ENCODE assay signal across 11 cellular contexts in the genomic region with DNA sequence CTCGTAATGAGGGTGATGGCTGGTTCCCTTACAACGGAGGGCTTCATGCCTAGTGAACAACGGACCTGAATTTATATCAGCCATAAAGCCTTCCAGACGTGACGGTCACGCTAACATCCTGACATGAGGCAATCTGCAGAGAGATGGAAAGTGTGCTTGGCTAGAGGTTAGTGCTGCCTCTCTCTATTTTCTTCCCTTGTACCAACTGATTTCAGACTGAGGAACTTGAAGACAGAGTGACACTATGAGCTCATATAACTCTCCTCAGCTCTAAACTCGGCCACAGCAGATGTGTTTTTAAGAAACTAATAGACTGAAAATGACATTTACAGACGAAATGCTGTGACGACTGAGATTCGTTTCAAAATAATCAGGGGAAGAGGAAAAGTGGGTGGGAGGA.
DNase-seq lines count a peak whose midpoint lies in the region; ATAC-seq and TF ChIP-seq lines count a peak whose summit lies in the region.
"Had no signal": no experiment of that assay in that cellular context is flagged by ENCODE, and none has a peak within 500 bp of the region (broad histone marks: within the 10 kb centered on the region; RNA-seq: fewer than 3 reads in every experiment).

No MANE protein-coding gene starts in this region.

- peak overlapping the region in 4 of 7 donors; percentile 8 to 38 (median 22) for H3K27ac Mint-ChIP-seq in CD4-positive, alpha-beta memory T cell

- H2AFZ ChIP-seq in IMR-90 (replicated peaks; ENCODE audit: low read length, poor library complexity) (peak overlapping the region; percentile 54), PC-3 (ENCODE audit: low read length) (no peak overlapping the region)

- peak overlapping the region; percentile 66 for H4K91ac ChIP-seq in IMR-90 (ENCODE audit: insufficient read depth, low read depth, low read length)

- no peaks in the 10 kb centered on the region for H3K9me3 ChIP-seq in CD4-positive, alpha-beta memory T cell (ENCODE audit: control insufficient read depth in 1 of 2, low read length in 2 of 2)
- H3K9me3 ChIP-seq in IMR-90 (ENCODE audit: control insufficient read depth, insufficient read depth, low read length) (no peaks in the 10 kb centered on the region), duodenal mucosa (ENCODE audit: control insufficient read depth in 1 of 2, low read length in 2 of 2) (no peaks in the 10 kb centered on the region), neutrophil (no peaks in the 10 kb centered on the region), PC-3 (ENCODE audit: low read length) (no peaks in the 10 kb centered on the region)

- no TSS peak for BruUV-seq in IMR-90 (replicated peaks; lab: Mats Ljungman, UMichigan)
- BruUV-seq in PC-3 (replicated peaks; lab: Mats Ljungman, UMichigan) = no TSS peak

- WGBS in IMR-90 (ENCODE audit: extremely low coverage in 2 of 2, insufficient read length in 1 of 2), 2 experiments = 31% methylated on average over 3 of the region's 10 CpGs; no CpG with 5 or more reads in 1 of the 2 experiments

- H4K20me1 ChIP-seq in IMR-90 (ENCODE audit: insufficient read depth, low read length) = no peaks in the 10 kb centered on the region
- no peaks in the 10 kb centered on the region for H4K20me1 ChIP-seq in PC-3 (ENCODE audit: low read length)

- H2BK120ac ChIP-seq in IMR-90 (ENCODE audit: low read depth, low read length) = peak overlapping the region; percentile 47; the same call in 1 of the 2 replicates

- peak overlapping the region; percentile 83 for H2AK5ac ChIP-seq in IMR-90 (ENCODE audit: low read depth, low read length)

- H3K27me3 Mint-ChIP-seq in CD4-positive, alpha-beta memory T cell = no peaks in the 10 kb centered on the region

- no peak overlapping the region for H3K9ac ChIP-seq in IMR-90 (ENCODE audit: low read depth, low read length)
- H3K9ac ChIP-seq in duodenal mucosa (ENCODE audit: low read depth in 1 of 2, low read length in 2 of 2) = peak overlapping the region in 1 of 2 donors; percentile 41
- H3K9ac ChIP-seq in PC-3 (ENCODE audit: low read length) = no peak overlapping the region

- H3K36me3 Mint-ChIP-seq in CD4-positive, alpha-beta memory T cell = peaks cover under 1 to 3% of the 10 kb centered on the region in 2 donors

- H3K9me2 ChIP-seq in PC-3 (replicated peaks; ENCODE audit: low read length) = no peaks in the 10 kb centered on the region

- no peak for TF ChIP-seq POLR2A in IMR-90 (IDR thresholded peaks at IDR 0.05; ENCODE audit: low read depth, low read length)

- H3K23ac ChIP-seq in IMR-90 (ENCODE audit: low read depth, low read length) = peak overlapping the region; percentile 69; the same call in 1 of the 2 replicates

- H3F3A ChIP-seq in PC-3 (ENCODE audit: low read length, unreplicated experiment) = no peaks in the 10 kb centered on the region

- peak overlapping the region; percentile 9 to 48; a peak in 3 of 4 replicates for H4K8ac ChIP-seq in IMR-90 (ENCODE audit: low read depth in 2 of 2, low read length in 2 of 2)

- in situ Hi-C loops in IMR-90 (cut with MboI; ENCODE audit: low sequenced_read_pairs) = no loop called here

- peak overlapping the region; percentile 11 for H3K4me2 ChIP-seq in IMR-90 (ENCODE audit: low read depth, low read length)
- no peak overlapping the region for H3K4me2 ChIP-seq in PC-3 (ENCODE audit: low read length)

- ATAC-seq in IMR-90 (ENCODE audit: low read depth) (no peak), HG02588 (IDR thresholded peaks at IDR 0.05; ENCODE audit: unreplicated experiment) (no peak), PC-3 (no peak), HG02870 (IDR thresholded peaks at IDR 0.05; ENCODE audit: unreplicated experiment) (no peak)

- H2BK15ac ChIP-seq in IMR-90 (ENCODE audit: low read depth, low read length) = peak overlapping the region; percentile 30; the same call in 1 of the 3 replicates

- TF ChIP-seq CTCF in IMR-90 (conservative IDR thresholded peaks at IDR 0.05; ENCODE audit: low read depth, low read length) = no peak
- no peak for TF ChIP-seq CTCF in neutrophil (IDR thresholded peaks at IDR 0.05)
- TF ChIP-seq CTCF in PC-3 (conservative IDR thresholded peaks at IDR 0.05; ENCODE audit: low read depth, low read length) = no peak

- dilution Hi-C loops in IMR-90 (cut with HindIII; ENCODE audit: low sequenced_read_pairs, unreplicated experiment) = no loop called here

- no peaks in the 10 kb centered on the region for H3K36me3 ChIP-seq in CD4-positive, alpha-beta memory T cell (ENCODE audit: insufficient read depth, low read length)
- H3K36me3 ChIP-seq in IMR-90 (ENCODE audit: control insufficient read depth, insufficient read depth, low read length) = no peaks in the 10 kb centered on the region
- no peaks in the 10 kb centered on the region for H3K36me3 ChIP-seq in duodenal mucosa (ENCODE audit: control insufficient read depth in 1 of 2, insufficient read depth in 2 of 2, low read length in 2 of 2)
- no peaks in the 10 kb centered on the region for H3K36me3 ChIP-seq in neutrophil
- no peaks in the 10 kb centered on the region for H3K36me3 ChIP-seq in PC-3 (ENCODE audit: low read depth, low read length)

- H3K4me1 Mint-ChIP-seq in CD4-positive, alpha-beta memory T cell = peaks cover 7 to 25% (median 17%) of the 10 kb centered on the region in 4 donors

- DNase-seq in CD4-positive, alpha-beta memory T cell = no peak
- DNase-seq in IMR-90 (peak; percentile 21), PC-3 (no peak), DMS53 (lab: John Stamatoyannopoulos, UW) (no peak)
- DNase-seq: DMS79, NCI-H2081 treated with DMSO at 0.1 percent for 48 hours had no signal

- H3K56ac ChIP-seq in IMR-90 (ENCODE audit: extremely low read depth, insufficient read depth, low read length) = no peak overlapping the region

- H3K27ac ChIP-seq in CD4-positive, alpha-beta memory T cell (ENCODE audit: low read depth, low read length) = no peak overlapping the region
- no peak overlapping the region; the same call in 1 of the 2 replicates for H3K27ac ChIP-seq in IMR-90 (ENCODE audit: insufficient read depth, low read length)
- H3K27ac ChIP-seq in duodenal mucosa (ENCODE audit: low read depth, low read length) = no peak overlapping the region
- H3K27ac ChIP-seq in neutrophil = peak overlapping the region; percentile 70
- no peak overlapping the region for H3K27ac ChIP-seq in PC-3 (ENCODE audit: low read length)

- peak overlapping the region; percentile 39 for H3K14ac ChIP-seq in IMR-90 (replicated peaks; ENCODE audit: low read depth, low read length)

- H3K79me1 ChIP-seq in IMR-90 (ENCODE audit: low read depth in 1 of 2, low read length in 2 of 2) = peaks cover 14 to 34% of the 10 kb centered on the region in 2 experiments; a peak in 3 of 4 replicates

- no peak overlapping the region for H2BK5ac ChIP-seq in IMR-90 (ENCODE audit: low read depth, low read length, poor library complexity, severe bottlenecking)

- peaks cover 28% of the 10 kb centered on the region for H3K4me1 ChIP-seq in CD4-positive, alpha-beta memory T cell (ENCODE audit: insufficient read depth, low read length)
- H3K4me1 ChIP-seq in IMR-90 (ENCODE audit: control insufficient read depth, insufficient read depth, low read length) (peaks cover 30% of the 10 kb centered on the region), duodenal mucosa (ENCODE audit: control insufficient read depth in 1 of 2, insufficient read depth in 2 of 2, low read length in 2 of 2) (peaks cover 35 to 38% of the 10 kb centered on the region in 2 donors), neutrophil (ENCODE audit: control insufficient read depth in 1 of 2, insufficient read depth in 1 of 2, low read depth in 1 of 2, low read length in 1 of 2) (peaks cover 35 to 43% of the 10 kb centered on the region in 2 experiments), PC-3 (ENCODE audit: insufficient read depth, low read length) (peaks cover 33% of the 10 kb centered on the region)

- no peaks in the 10 kb centered on the region for H3K79me2 ChIP-seq in PC-3 (ENCODE audit: low read length)

- H3K4me3 Mint-ChIP-seq in CD4-positive, alpha-beta memory T cell = peak overlapping the region in 6 of 8 donors; percentile 65 to 91 (median 80)
- H3K4me3 Mint-ChIP-seq: neural crest cell had no signal

- H4K5ac ChIP-seq in IMR-90 (ENCODE audit: low read depth, low read length) = peak overlapping the region; percentile 93

- POLR2A ChIA-PET in CD4-positive, alpha-beta memory T cell (lab: Charles Lee; ENCODE audit: partially characterized antibody) = interaction anchor here (1.7 kb wide), 1 partner anchor 15 kb away, joined by 6 read pairs; no protein-coding TSS in a partner anchor
- POLR2A ChIA-PET in IMR-90 (lab: Charles Lee; ENCODE audit: unreplicated experiment) (no interaction called here), PC-3 (lab: Charles Lee; ENCODE audit: unreplicated experiment) (no interaction called here)

- H3K4ac ChIP-seq in IMR-90 (ENCODE audit: low read depth, low read length) = peak overlapping the region; percentile 39

- peak overlapping the region; percentile 91 for H3K18ac ChIP-seq in IMR-90 (ENCODE audit: low read depth, low read length)

- no peak for TF ChIP-seq RAD21 in IMR-90 (IDR thresholded peaks at IDR 0.05; ENCODE audit: low read length)

- intact Hi-C loops in CD4-positive, alpha-beta memory T cell (cut with micrococcal nuclease) = no loop called here
- intact Hi-C loops in IMR-90 (cut with micrococcal nuclease) (no loop called here), PC-3 (cut with micrococcal nuclease) (no loop called here)

- no peaks in the 10 kb centered on the region for H3K27me3 ChIP-seq in CD4-positive, alpha-beta memory T cell (ENCODE audit: insufficient read depth, low read length)
- H3K27me3 ChIP-seq in IMR-90 (ENCODE audit: control insufficient read depth, insufficient read depth, low read length) (no peaks in the 10 kb centered on the region), duodenal mucosa (ENCODE audit: control insufficient read depth in 1 of 2, insufficient read depth in 2 of 2, low read length in 2 of 2) (no peaks in the 10 kb centered on the region), neutrophil (no peaks in the 10 kb centered on the region), PC-3 (ENCODE audit: low read length) (no peaks in the 10 kb centered on the region)

- H2AK9ac ChIP-seq in IMR-90 (replicated peaks; ENCODE audit: low read depth, low read length, poor library complexity) = no peak overlapping the region

- no peak overlapping the region for H3K4me3 ChIP-seq in CD4-positive, alpha-beta memory T cell (ENCODE audit: low read length in 2 of 2)
- H3K4me3 ChIP-seq in IMR-90 (ENCODE audit: insufficient read depth, low read depth, low read length) (no peak overlapping the region), duodenal mucosa (ENCODE audit: low read depth in 1 of 2, low read length in 2 of 2) (peak overlapping the region; percentile 7 to 62), neutrophil (ENCODE audit: low read depth in 1 of 2, low read length in 1 of 2) (peak overlapping the region in 1 of 2 experiments; percentile 65), PC-3 (ENCODE audit: low read length) (no peak overlapping the region)

- no peak overlapping the region; the same call in 1 of the 2 replicates for H2BK20ac ChIP-seq in IMR-90 (ENCODE audit: low read depth, low read length)

- H3K9me3 Mint-ChIP-seq in CD4-positive, alpha-beta memory T cell = no peaks in the 10 kb centered on the region
- H3K9me3 Mint-ChIP-seq: neural crest cell had no signal

- CTCF ChIA-PET in CD4-positive, alpha-beta memory T cell (lab: Charles Lee; ENCODE audit: partially characterized antibody) = no interaction called here
- CTCF ChIA-PET in IMR-90 (lab: Yijun Ruan, JAX) (interaction anchor here (0.6 kb wide), 1 partner anchor 466 kb away, joined by 3 read pairs; no protein-coding TSS in a partner anchor), PC-3 (lab: Charles Lee) (no interaction called here)

- peaks cover 20% of the 10 kb centered on the region for H3K9me1 ChIP-seq in IMR-90 (ENCODE audit: insufficient read depth, low read length)

Comparison
In these comparisons a context has a peak if more than half of its experiments do, and no peak if none do; other contexts are left out.
1. H3K4me3 ChIP-seq: peak in duodenal mucosa (2 of 2); none in CD4-positive, alpha-beta memory T cell (0 of 2), IMR-90 (single experiment) and PC-3 (single experiment).